Comparison of ENCODE assay signal across 8 cellular contexts in genomic region chr3:17431004-17431403, GRCh38.
DNase-seq lines count a peak whose midpoint lies in the region; ATAC-seq and TF ChIP-seq lines count a peak whose summit lies in the region.

No MANE protein-coding gene starts in this region.

- ATAC-seq in GM21515 (IDR thresholded peaks at IDR 0.05; ENCODE audit: unreplicated experiment) (no peak), GM19463 (IDR thresholded peaks at IDR 0.05; ENCODE audit: unreplicated experiment) (no peak)

- 6 to 25% (median 10%) methylated on average over 2 of the region's 2 CpGs for WGBS in stomach, 5 donors

- no peak for TF ChIP-seq POLR2A in stomach (IDR thresholded peaks at IDR 0.05)

- H3K27me3 ChIP-seq in stomach: no peaks in the 10 kb centered on the region

- TF ChIP-seq CTCF in foreskin fibroblast (IDR thresholded peaks at IDR 0.05; ENCODE audit: low read depth, low read length) (peak; percentile 27), stomach (IDR thresholded peaks at IDR 0.05) (peak in 4 of 7 experiments; percentile 16 to 39 (median 22))

- no peaks in the 10 kb centered on the region for H3K9me3 ChIP-seq in stomach

- H3K4me3 ChIP-seq in foreskin fibroblast (ENCODE audit: low read depth in 1 of 2, low read length in 2 of 2): no peak overlapping the region
- H3K4me3 ChIP-seq in stomach: no peak overlapping the region

- no peak for TF ChIP-seq EP300 in stomach (IDR thresholded peaks at IDR 0.05)

- intact Hi-C loops in stomach (cut with DNase I; ENCODE audit: low total_unique reads): loop anchor here (5.0 kb wide), 1 partner anchor 411 kb away; no protein-coding TSS in a partner anchor

- peaks cover 0 to 9% (median 0%) of the 10 kb centered on the region in 4 donors for H3K4me1 ChIP-seq in stomach

- no peak overlapping the region for H3K27ac ChIP-seq in stomach

- no peaks in the 10 kb centered on the region for H3K36me3 ChIP-seq in stomach

- DNase-seq in GM04504 (ENCODE audit: low read depth) (peak; percentile 14), HT1080 (ENCODE audit: low read depth) (peak; percentile 28), SK-N-DZ (ENCODE audit: low spot score) (peak; percentile 37), foreskin fibroblast (peak in 1 of 2 donors; percentile 51), stomach (no peak), mesenteric fat pad (ENCODE audit: low spot score) (no peak)

Comparison
In these comparisons a context has a peak if more than half of its experiments do, and no peak if none do; other contexts are left out.
1. DNase-seq: peak in GM04504 (single experiment), HT1080 (single experiment) and SK-N-DZ (single experiment); none in stomach (single experiment) and mesenteric fat pad (single experiment).